ENCODE assay signal across 18 cellular contexts in genomic region chr15:100124936-100125626, GRCh38.
DNase-seq lines count a peak whose midpoint lies in the region; ATAC-seq and TF ChIP-seq lines count a peak whose summit lies in the region.
"Had no signal": no experiment of that assay in that cellular context is flagged by ENCODE, and none has a peak within 500 bp of the region (broad histone marks: within the 10 kb centered on the region; RNA-seq: fewer than 3 reads in every experiment).

No MANE protein-coding gene starts in this region.

- no peaks in the 10 kb centered on the region for H3K4me1 Mint-ChIP-seq in activated CD4-positive, alpha-beta T cell treated with anti-CD3 and anti-CD28 coated beads, Interleukin-2, amount 10 ng/mL, durations not matched to agents 24 days and 14 days

- peaks cover 0 to 9% of the 10 kb centered on the region in 2 donors for H3K36me3 ChIP-seq in gastrocnemius medialis
- H3K36me3 ChIP-seq: MG63, WERI-Rb-1 had no signal

- TF ChIP-seq POLR2A in gastrocnemius medialis (IDR thresholded peaks at IDR 0.05) = no peak

- intact Hi-C loops in left ventricle myocardium superior (cut with micrococcal nuclease) = no loop called here
- intact Hi-C loops in gastrocnemius medialis (cut with DNase I; ENCODE audit: low total_unique reads) = no loop called here
- intact Hi-C loops in activated CD4-positive, alpha-beta T cell treated with anti-CD3 and anti-CD28 coated beads, Interleukin-2, amount 10 ng/mL, durations not matched to agents 24 days and 14 days (cut with micrococcal nuclease) = no loop called here

- TF ChIP-seq CTCF in gastrocnemius medialis (IDR thresholded peaks at IDR 0.05 in 4 of 5, conservative IDR thresholded peaks at IDR 0.05 in 1 of 5) = no peak

- peaks cover 1% of the 10 kb centered on the region for H3K27me3 Mint-ChIP-seq in activated CD4-positive, alpha-beta T cell treated with anti-CD3 and anti-CD28 coated beads, Interleukin-2, amount 10 ng/mL, durations not matched to agents 24 days and 14 days
- H3K27me3 Mint-ChIP-seq: activated CD4-positive, alpha-beta memory T cell treated with anti-CD3 and anti-CD28 coated beads for 36 hours; T-helper 17 cell had no signal

- no peaks in the 10 kb centered on the region for H3K4me1 ChIP-seq in gastrocnemius medialis

- H3K27ac ChIP-seq in gastrocnemius medialis = peak overlapping the region in 3 of 4 donors; percentile 21 to 59 (median 27)
- H3K27ac ChIP-seq: HL-60, WERI-Rb-1 had no signal

- no peak overlapping the region for H3K4me3 Mint-ChIP-seq in activated CD4-positive, alpha-beta T cell treated with anti-CD3 and anti-CD28 coated beads, Interleukin-2, amount 10 ng/mL, durations not matched to agents 24 days and 14 days
- H3K4me3 Mint-ChIP-seq: activated CD4-positive, alpha-beta memory T cell treated with anti-CD3 and anti-CD28 coated beads for 36 hours; T-helper 17 cell had no signal

- peaks cover 0 to 10% (median 0%) of the 10 kb centered on the region in 3 donors for H3K9me3 ChIP-seq in gastrocnemius medialis

- in situ Hi-C loops in gastrocnemius medialis (cut with MboI; ENCODE audit: low sequenced_read_pairs in 4 of 4) = loop anchor here in 1 of 4 donors (25.0 kb wide), 1 partner anchor 188 kb away; no protein-coding TSS in a partner anchor

- DNase-seq in NCI-H1417 (lab: John Stamatoyannopoulos, UW) (peak in 2 of 3 experiments; percentile 64 to 91), NCI-H524 (lab: John Stamatoyannopoulos, UW) (peak; percentile 73 to 94), left ventricle myocardium superior (no peak), gastrocnemius medialis (no peak), mucosa of gallbladder (ENCODE audit: low spot score) (no peak)
- DNase-seq in activated CD4-positive, alpha-beta T cell treated with anti-CD3 and anti-CD28 coated beads, Interleukin-2, amount 10 ng/mL, durations not matched to agents 24 days and 14 days = no peak
- DNase-seq: activated CD4-positive, alpha-beta memory T cell treated with anti-CD3 and anti-CD28 coated beads for 36 hours; activated T-cell treated with anti-CD3 and anti-CD28 coated beads, Interleukin-2, amount 50 U/mL, for 1 hour; cortex of kidney; DMS79 treated with DMSO at 0.1 percent for 48 hours; IMR-90; MG63; NCI-H2029; T-helper 17 cell; WERI-Rb-1 had no signal

- ATAC-seq in left ventricle myocardium superior (peak; percentile 8), gastrocnemius medialis (no peak), GM19397 (IDR thresholded peaks at IDR 0.05; ENCODE audit: unreplicated experiment) (no peak)
- ATAC-seq: activated naive CD4-positive, alpha-beta T cell treated with anti-CD3 and anti-CD28 coated beads, Interleukin-2, amount 50 U/mL, for 72 hours; T-helper 17 cell had no signal

- no peaks in the 10 kb centered on the region for H3K27me3 ChIP-seq in gastrocnemius medialis
- H3K27me3 ChIP-seq: MG63 had no signal

- no peaks in the 10 kb centered on the region for H3K36me3 Mint-ChIP-seq in activated CD4-positive, alpha-beta T cell treated with anti-CD3 and anti-CD28 coated beads, Interleukin-2, amount 10 ng/mL, durations not matched to agents 24 days and 14 days (ENCODE audit: low read depth)

- no peak overlapping the region for H3K4me3 ChIP-seq in gastrocnemius medialis
- H3K4me3 ChIP-seq: MG63 had no signal

- peaks cover 11% of the 10 kb centered on the region for H3K9me3 Mint-ChIP-seq in activated CD4-positive, alpha-beta T cell treated with anti-CD3 and anti-CD28 coated beads, Interleukin-2, amount 10 ng/mL, durations not matched to agents 24 days and 14 days

- no peak overlapping the region for H3K27ac Mint-ChIP-seq in activated CD4-positive, alpha-beta T cell treated with anti-CD3 and anti-CD28 coated beads, Interleukin-2, amount 10 ng/mL, durations not matched to agents 24 days and 14 days
- H3K27ac Mint-ChIP-seq: activated CD4-positive, alpha-beta memory T cell treated with anti-CD3 and anti-CD28 coated beads for 36 hours; activated naive CD4-positive, alpha-beta T cell treated with anti-CD3 and anti-CD28 coated beads, Interleukin-2, amount 50 U/mL, for 72 hours; T-helper 17 cell had no signal

Comparison
In these comparisons a context has a peak if more than half of its experiments do, and no peak if none do; other contexts are left out.
1. DNase-seq: peak in NCI-H1417 (2 of 3) and NCI-H524 (2 of 2); none in left ventricle myocardium superior (single experiment), gastrocnemius medialis (0 of 2), mucosa of gallbladder (single experiment) and activated CD4-positive, alpha-beta T cell treated with anti-CD3 and anti-CD28 coated beads, Interleukin-2, amount 10 ng/mL, durations not matched to agents 24 days and 14 days (single experiment).